In genomic region chr2:64312622-64312948, GRCh38 we compare ENCODE assay signal across 1 cellular context.
TF ChIP-seq lines count a peak whose summit lies in the region.

No MANE protein-coding gene starts in this region.

TF ChIP-seq in SK-N-SH, 30 proteins besides CTCF, POLR2A, EP300 and RAD21 (continued from another document):
- TF ChIP-seq, protein P1, sequence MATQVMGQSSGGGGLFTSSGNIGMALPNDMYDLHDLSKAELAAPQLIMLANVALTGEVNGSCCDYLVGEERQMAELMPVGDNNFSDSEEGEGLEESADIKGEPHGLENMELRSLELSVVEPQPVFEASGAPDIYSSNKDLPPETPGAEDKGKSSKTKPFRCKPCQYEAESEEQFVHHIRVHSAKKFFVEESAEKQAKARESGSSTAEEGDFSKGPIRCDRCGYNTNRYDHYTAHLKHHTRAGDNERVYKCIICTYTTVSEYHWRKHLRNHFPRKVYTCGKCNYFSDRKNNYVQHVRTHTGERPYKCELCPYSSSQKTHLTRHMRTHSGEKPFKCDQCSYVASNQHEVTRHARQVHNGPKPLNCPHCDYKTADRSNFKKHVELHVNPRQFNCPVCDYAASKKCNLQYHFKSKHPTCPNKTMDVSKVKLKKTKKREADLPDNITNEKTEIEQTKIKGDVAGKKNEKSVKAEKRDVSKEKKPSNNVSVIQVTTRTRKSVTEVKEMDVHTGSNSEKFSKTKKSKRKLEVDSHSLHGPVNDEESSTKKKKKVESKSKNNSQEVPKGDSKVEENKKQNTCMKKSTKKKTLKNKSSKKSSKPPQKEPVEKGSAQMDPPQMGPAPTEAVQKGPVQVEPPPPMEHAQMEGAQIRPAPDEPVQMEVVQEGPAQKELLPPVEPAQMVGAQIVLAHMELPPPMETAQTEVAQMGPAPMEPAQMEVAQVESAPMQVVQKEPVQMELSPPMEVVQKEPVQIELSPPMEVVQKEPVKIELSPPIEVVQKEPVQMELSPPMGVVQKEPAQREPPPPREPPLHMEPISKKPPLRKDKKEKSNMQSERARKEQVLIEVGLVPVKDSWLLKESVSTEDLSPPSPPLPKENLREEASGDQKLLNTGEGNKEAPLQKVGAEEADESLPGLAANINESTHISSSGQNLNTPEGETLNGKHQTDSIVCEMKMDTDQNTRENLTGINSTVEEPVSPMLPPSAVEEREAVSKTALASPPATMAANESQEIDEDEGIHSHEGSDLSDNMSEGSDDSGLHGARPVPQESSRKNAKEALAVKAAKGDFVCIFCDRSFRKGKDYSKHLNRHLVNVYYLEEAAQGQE (IDR thresholded peaks at IDR 0.05; ENCODE audit: low read depth, low read length), result no peak
- TF ChIP-seq TEAD4 (IDR thresholded peaks at IDR 0.05; ENCODE audit: borderline replicate concordance, insufficient read depth) (no peak), USF2 (IDR thresholded peaks at IDR 0.05; ENCODE audit: borderline replicate concordance, low read depth, low read length) (no peak), ELF1 (IDR thresholded peaks at IDR 0.05) (no peak), RFX5 (IDR thresholded peaks at IDR 0.05; ENCODE audit: low read length) (no peak), MEF2A (IDR thresholded peaks at IDR 0.05; ENCODE audit: borderline replicate concordance, low read depth) (no peak), RCOR1 (IDR thresholded peaks at IDR 0.05; ENCODE audit: low read length) (no peak), RXRA (IDR thresholded peaks at IDR 0.05; ENCODE audit: borderline replicate concordance, low read depth) (no peak), GABPA (IDR thresholded peaks at IDR 0.05; ENCODE audit: low read depth) (no peak), FOXJ3 (CRISPR knock-in tag; IDR thresholded peaks at IDR 0.05) (no peak), EZH2phosphoT487 (IDR thresholded peaks at IDR 0.05; ENCODE audit: borderline replicate concordance, low read depth) (no peak), CHD2 (IDR thresholded peaks at IDR 0.05; ENCODE audit: low read length, partially characterized antibody) (no peak), TAF1 (IDR thresholded peaks at IDR 0.05; ENCODE audit: borderline replicate concordance, low read depth, low read length) (no peak), NFIC (IDR thresholded peaks at IDR 0.05; ENCODE audit: borderline replicate concordance) (no peak), YY1 (IDR thresholded peaks at IDR 0.05; ENCODE audit: low read depth) (no peak), SIN3A (IDR thresholded peaks at IDR 0.05; ENCODE audit: borderline replicate concordance, low read depth, low read length) (no peak)
- TF ChIP-seq, protein P2, sequence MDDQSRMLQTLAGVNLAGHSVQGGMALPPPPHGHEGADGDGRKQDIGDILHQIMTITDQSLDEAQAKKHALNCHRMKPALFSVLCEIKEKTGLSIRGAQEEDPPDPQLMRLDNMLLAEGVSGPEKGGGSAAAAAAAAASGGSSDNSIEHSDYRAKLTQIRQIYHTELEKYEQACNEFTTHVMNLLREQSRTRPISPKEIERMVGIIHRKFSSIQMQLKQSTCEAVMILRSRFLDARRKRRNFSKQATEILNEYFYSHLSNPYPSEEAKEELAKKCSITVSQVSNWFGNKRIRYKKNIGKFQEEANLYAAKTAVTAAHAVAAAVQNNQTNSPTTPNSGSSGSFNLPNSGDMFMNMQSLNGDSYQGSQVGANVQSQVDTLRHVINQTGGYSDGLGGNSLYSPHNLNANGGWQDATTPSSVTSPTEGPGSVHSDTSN (IDR thresholded peaks at IDR 0.05), result no peak
